Comparison of ENCODE assay signal across 12 cellular contexts in genomic region chr1:17866451-17867029, GRCh38.
DNase-seq lines count a peak whose midpoint lies in the region; ATAC-seq and TF ChIP-seq lines count a peak whose summit lies in the region.
"Had no signal": no experiment of that assay in that cellular context is flagged by ENCODE, and none has a peak within 500 bp of the region (broad histone marks: within the 10 kb centered on the region; RNA-seq: fewer than 3 reads in every experiment).

No MANE protein-coding gene starts in this region.

- no peaks in the 10 kb centered on the region for H3K36me3 ChIP-seq in A673 (ENCODE audit: insufficient read depth, low read length, poor library complexity, severe bottlenecking)

- DNase-seq in A673 (ENCODE audit: low spot score) (peak; percentile 27), HK-2 (ENCODE audit: unreplicated experiment) (peak; percentile 42), amniotic epithelial cell (ENCODE audit: low read depth) (peak; percentile 94), iris pigment epithelial cell (ENCODE audit: low read depth) (peak; percentile 95), COLO829 (ENCODE audit: low spot score) (no peak)
- DNase-seq in effector CD8-positive, alpha-beta T cell (lab: John Stamatoyannopoulos, UW): no peak
- DNase-seq: activated CD4-positive, CD25-positive, alpha-beta regulatory T cell treated with anti-CD3 and anti-CD28 coated beads, Interleukin-2, amount 50 U/mL, for 72 hours; dorsolateral prefrontal cortex; NCI-H2029 treated with DMSO at 0.1 percent for 48 hours had no signal

- no peak for ATAC-seq in HG03159 (IDR thresholded peaks at IDR 0.05; ENCODE audit: unreplicated experiment)
- ATAC-seq in HG03095 (IDR thresholded peaks at IDR 0.05; ENCODE audit: unreplicated experiment): no peak
- ATAC-seq: Panc1 had no signal

- intact Hi-C loops in A673 (cut with micrococcal nuclease; ENCODE audit: unreplicated experiment): no loop called here

- H3K27me3 ChIP-seq in A673 (replicated peaks; ENCODE audit: insufficient read depth, low read depth, low read length, poor library complexity): no peaks in the 10 kb centered on the region

- POLR2A ChIA-PET in A673 (lab: Charles Lee; ENCODE audit: low non-redundant PET): no interaction called here

- BruUV-seq in A673 (replicated peaks; lab: Mats Ljungman, UMichigan): no TSS peak

- CTCF ChIA-PET in A673 (lab: Charles Lee): no interaction called here

- H3K27ac ChIP-seq in A673 (ENCODE audit: low read depth, low read length, poor library complexity, severe bottlenecking): no peak overlapping the region
- H3K27ac ChIP-seq: dorsolateral prefrontal cortex had no signal

- no peak for TF ChIP-seq CTCF in A673 (conservative IDR thresholded peaks at IDR 0.05; ENCODE audit: low read depth, low read length)

- no peak overlapping the region for H3K4me3 ChIP-seq in A673 (ENCODE audit: low read depth, low read length, poor library complexity, severe bottlenecking)
- H3K4me3 ChIP-seq: dorsolateral prefrontal cortex had no signal

- H3K9me3 ChIP-seq in A673 (ENCODE audit: low read depth, low read length, poor library complexity, severe bottlenecking): no peaks in the 10 kb centered on the region

- H3K4me1 ChIP-seq in A673 (ENCODE audit: insufficient read depth, low read length, poor library complexity, severe bottlenecking): peaks cover under 1% of the 10 kb centered on the region

Comparison
In these comparisons a context has a peak if more than half of its experiments do, and no peak if none do; other contexts are left out.
1. DNase-seq: peak in A673 (single experiment), HK-2 (single experiment), amniotic epithelial cell (single experiment) and iris pigment epithelial cell (single experiment); none in COLO829 (single experiment) and effector CD8-positive, alpha-beta T cell (single experiment).